Comparison of ENCODE assay signal across 9 cellular contexts in genomic region chr4:5821665-5822358, GRCh38.
DNase-seq lines count a peak whose midpoint lies in the region; FAIRE-seq and TF ChIP-seq lines count a peak whose summit lies in the region.
"Had no signal": no experiment of that assay in that cellular context is flagged by ENCODE, and none has a peak within 500 bp of the region (broad histone marks: within the 10 kb centered on the region; RNA-seq: fewer than 3 reads in every experiment).

No MANE protein-coding gene starts in this region.

- H3K4me2 ChIP-seq in endothelial cell of umbilical vein (ENCODE audit: insufficient read depth, low read length) = no peak overlapping the region

- H3K27ac Mint-ChIP-seq in progenitor cell of endocrine pancreas (no peak overlapping the region), Caco-2 (ENCODE audit: unreplicated experiment) (no peak overlapping the region)
- H3K27ac Mint-ChIP-seq: stimulated activated effector memory CD8-positive, alpha-beta T cell treated with anti-CD3 and anti-CD28 coated beads, Interleukin-12 subunit alpha, Interleukin-12 subunit beta, amount 100 ng/mL, for 72 hours had no signal

- dilution Hi-C loops in endothelial cell of umbilical vein (cut with MboI; ENCODE audit: extremely low pct_ligation_motif_present, low sequenced_read_pairs) = no loop called here

- no peak overlapping the region for H3K9ac ChIP-seq in endothelial cell of umbilical vein (replicated peaks; ENCODE audit: extremely low read depth, insufficient read depth, low read length)

- no peak for TF ChIP-seq POLR2A in endothelial cell of umbilical vein (IDR thresholded peaks at IDR 0.05; ENCODE audit: low read depth, low read length)

- H3K4me1 ChIP-seq in endothelial cell of umbilical vein (ENCODE audit: control insufficient read depth, extremely low read depth, insufficient read depth, low read length) = peaks cover 15% of the 10 kb centered on the region
- H3K4me1 ChIP-seq in Caco-2 = no peaks in the 10 kb centered on the region

- H3K36me3 Mint-ChIP-seq in progenitor cell of endocrine pancreas (ENCODE audit: insufficient read depth) (peaks cover 37% of the 10 kb centered on the region), Caco-2 (ENCODE audit: insufficient read depth, unreplicated experiment) (no peaks in the 10 kb centered on the region)
- H3K36me3 Mint-ChIP-seq: stimulated activated effector memory CD8-positive, alpha-beta T cell treated with anti-CD3 and anti-CD28 coated beads, Interleukin-12 subunit alpha, Interleukin-12 subunit beta, amount 100 ng/mL, for 72 hours had no signal

- H3K79me2 ChIP-seq in endothelial cell of umbilical vein (ENCODE audit: control insufficient read depth, insufficient read depth, low read length) = no peaks in the 10 kb centered on the region

- H3K9me3 Mint-ChIP-seq in progenitor cell of endocrine pancreas (ENCODE audit: low read depth) (no peaks in the 10 kb centered on the region), Caco-2 (ENCODE audit: unreplicated experiment) (no peaks in the 10 kb centered on the region)
- H3K9me3 Mint-ChIP-seq: stimulated activated effector memory CD8-positive, alpha-beta T cell treated with anti-CD3 and anti-CD28 coated beads, Interleukin-12 subunit alpha, Interleukin-12 subunit beta, amount 100 ng/mL, for 72 hours had no signal

- no peak overlapping the region for H3K27ac ChIP-seq in HL-60 (replicated peaks)
- H3K27ac ChIP-seq in endothelial cell of umbilical vein (ENCODE audit: insufficient read depth, low read depth, low read length) = no peak overlapping the region

- H3K9me3 ChIP-seq in endothelial cell of umbilical vein (replicated peaks; ENCODE audit: control insufficient read depth, insufficient read depth, low read length) = no peaks in the 10 kb centered on the region
- no peaks in the 10 kb centered on the region for H3K9me3 ChIP-seq in Caco-2

- H3K4me3 Mint-ChIP-seq in progenitor cell of endocrine pancreas (ENCODE audit: low read depth) (no peak overlapping the region), Caco-2 (ENCODE audit: unreplicated experiment) (no peak overlapping the region)
- H3K4me3 Mint-ChIP-seq: stimulated activated effector memory CD8-positive, alpha-beta T cell treated with anti-CD3 and anti-CD28 coated beads, Interleukin-12 subunit alpha, Interleukin-12 subunit beta, amount 100 ng/mL, for 72 hours had no signal

- no peaks in the 10 kb centered on the region for H3K27me3 ChIP-seq in HL-60 (ENCODE audit: insufficient read depth, poor library complexity, severe bottlenecking)
- no peaks in the 10 kb centered on the region for H3K27me3 ChIP-seq in endothelial cell of umbilical vein (ENCODE audit: control insufficient read depth in 2 of 2, insufficient read depth in 2 of 2, low read length in 2 of 2)
- no peaks in the 10 kb centered on the region for H3K27me3 ChIP-seq in Caco-2 (replicated peaks; ENCODE audit: control insufficient read depth, insufficient read depth, low read length)

- BruUV-seq in endothelial cell of umbilical vein (replicated peaks; lab: Mats Ljungman, UMichigan) = no TSS peak
- no TSS peak for BruUV-seq in Caco-2 (replicated peaks; lab: Mats Ljungman, UMichigan)

- FAIRE-seq in endothelial cell of umbilical vein (lab: Jason Lieb, UNC) = no peak

- POLR2A ChIA-PET in endothelial cell of umbilical vein (lab: Charles Lee) = no interaction called here
- POLR2A ChIA-PET in Caco-2 (lab: Charles Lee) = no interaction called here

- H3K4me1 Mint-ChIP-seq in progenitor cell of endocrine pancreas (ENCODE audit: low read depth) (no peaks in the 10 kb centered on the region), Caco-2 (ENCODE audit: low read depth, unreplicated experiment) (no peaks in the 10 kb centered on the region)

- peaks cover 2 to 7% of the 10 kb centered on the region in 2 experiments for H3K36me3 ChIP-seq in endothelial cell of umbilical vein (ENCODE audit: control insufficient read depth in 2 of 2, extremely low read depth in 1 of 2, insufficient read depth in 2 of 2, low read length in 2 of 2)
- H3K36me3 ChIP-seq in Caco-2 (ENCODE audit: control insufficient read depth, insufficient read depth, low read length) = no peaks in the 10 kb centered on the region

- H3K9me1 ChIP-seq in endothelial cell of umbilical vein (replicated peaks; ENCODE audit: control insufficient read depth, extremely low read depth, insufficient read depth, low read length) = no peaks in the 10 kb centered on the region

- H3K27me3 Mint-ChIP-seq in progenitor cell of endocrine pancreas (no peaks in the 10 kb centered on the region), Caco-2 (ENCODE audit: insufficient read depth, unreplicated experiment) (peaks cover 9% of the 10 kb centered on the region)

- H4K20me1 ChIP-seq in endothelial cell of umbilical vein (replicated peaks; ENCODE audit: control insufficient read depth, extremely low read depth, insufficient read depth, low read length) = no peaks in the 10 kb centered on the region

- CTCF ChIA-PET in endothelial cell of umbilical vein (lab: Charles Lee) = interaction anchor here (0.7 to 2.7 kb wide), 5 partner anchors 8 to 158 kb away, joined by 3 to 25 read pairs (median 4); no protein-coding TSS in a partner anchor
- CTCF ChIA-PET in Caco-2 (lab: Charles Lee) = interaction anchor here (0.7 kb wide), 1 partner anchor 9 kb away, joined by 3 read pairs; no protein-coding TSS in a partner anchor

- DNase-seq in activated CD4-positive, alpha-beta T cell treated with anti-CD3 and anti-CD28 coated beads for 48 hours = peak; percentile 26
- no peak for DNase-seq in activated CD4-positive, alpha-beta T cell treated with anti-CD3 and anti-CD28 coated beads, Interleukin-2, amount 50 U/mL, for 1 hour
- DNase-seq in HL-60 (ENCODE audit: low read depth in 1 of 2, low spot score in 1 of 2) = no peak
- DNase-seq in endothelial cell of umbilical vein (ENCODE audit: low read depth, low spot score) = no peak
- DNase-seq in progenitor cell of endocrine pancreas (ENCODE audit: low spot score, unreplicated experiment) = no peak
- DNase-seq in RKO (ENCODE audit: low spot score) = no peak
- no peak for DNase-seq in Caco-2
- no peak for DNase-seq in effector CD4-positive, alpha-beta T cell

- intact Hi-C loops in endothelial cell of umbilical vein (cut with micrococcal nuclease) = no loop called here
- intact Hi-C loops in Caco-2 (cut with micrococcal nuclease; ENCODE audit: unreplicated experiment) = no loop called here

- TF ChIP-seq CTCF in HL-60 (IDR thresholded peaks at IDR 0.05; ENCODE audit: insufficient read depth, low read length) (peak; percentile 11), endothelial cell of umbilical vein (IDR thresholded peaks at IDR 0.05; ENCODE audit: extremely low read depth in 1 of 2, insufficient read depth in 1 of 2, low read depth in 1 of 2, low read length in 2 of 2) (peak; percentile 43 to 52), progenitor cell of endocrine pancreas (IDR thresholded peaks at IDR 0.05; ENCODE audit: unreplicated experiment) (peak; percentile 56), Caco-2 (IDR thresholded peaks at IDR 0.05; ENCODE audit: insufficient read depth in 1 of 2, low read depth in 1 of 2, low read length in 1 of 2, severe bottlenecking in 1 of 2, unreplicated experiment in 1 of 2) (peak in 1 of 2 experiments; percentile 36)

- H2AFZ ChIP-seq in endothelial cell of umbilical vein (ENCODE audit: low read depth, low read length) = no peak overlapping the region

- H3K4me3 ChIP-seq in HL-60 (replicated peaks; ENCODE audit: insufficient read depth, low read length) = no peak overlapping the region
- H3K4me3 ChIP-seq in endothelial cell of umbilical vein (replicated peaks in 1 of 3; ENCODE audit: insufficient read depth in 1 of 3, low read depth in 1 of 3, low read length in 3 of 3) = no peak overlapping the region
- H3K4me3 ChIP-seq in Caco-2 (ENCODE audit: low read depth, low read length) = no peak overlapping the region

TF ChIP-seq in endothelial cell of umbilical vein, 7 proteins besides CTCF, POLR2A, EP300 and RAD21:
- TF ChIP-seq JUN (IDR thresholded peaks at IDR 0.05; ENCODE audit: borderline replicate concordance, insufficient read depth, insufficient read length, low read depth) (no peak), POLR2AphosphoS5 (IDR thresholded peaks at IDR 0.05; ENCODE audit: insufficient read depth, low read depth, low read length) (no peak), FOS (IDR thresholded peaks at IDR 0.05; ENCODE audit: borderline replicate concordance, insufficient read depth, low read length) (no peak), GATA2 (IDR thresholded peaks at IDR 0.05; ENCODE audit: insufficient read depth, insufficient read length, low read depth, low read length) (no peak)
- TF ChIP-seq, protein P1, sequence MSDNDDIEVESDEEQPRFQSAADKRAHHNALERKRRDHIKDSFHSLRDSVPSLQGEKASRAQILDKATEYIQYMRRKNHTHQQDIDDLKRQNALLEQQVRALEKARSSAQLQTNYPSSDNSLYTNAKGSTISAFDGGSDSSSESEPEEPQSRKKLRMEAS (IDR thresholded peaks at IDR 0.05; ENCODE audit: insufficient read depth, insufficient read length) = no peak
